Comparison of ENCODE assay signal across 8 cellular contexts in genomic region chr10:5813341-5814109, GRCh38. TPM values are rescaled to one million over a fixed set of nuclear protein-coding genes. Genes with fewer than 3 reads are reported as not detected.
DNase-seq lines count a peak whose midpoint lies in the region; ATAC-seq and TF ChIP-seq lines count a peak whose summit lies in the region.

Gene GDI2, minus strand, starts transcription at chr10:5813434. Its CDS starts 176 bp downstream, at chr10:5813258.

- under 1% methylated on average over 61 of the region's 77 CpGs for WGBS in prostate gland

- H3K4me1 ChIP-seq in prostate gland (replicated peaks), result peaks cover 5% of the 10 kb centered on the region

- peak; percentile 73 for ATAC-seq in GM18505 (IDR thresholded peaks at IDR 0.05; ENCODE audit: unreplicated experiment)
- peak; percentile 86 for ATAC-seq in HG02970 (IDR thresholded peaks at IDR 0.05; ENCODE audit: low FRiP score, unreplicated experiment)
- peak; percentile 98 for ATAC-seq in left ventricle myocardium superior

- peak within 1 kb of the TSS; percentile 74 to 95 for H3K4me3 ChIP-seq in prostate gland

- H3K27ac ChIP-seq in angular gyrus (ENCODE audit: low read depth, low read length), result peak within 1 kb of the TSS; percentile 97
- H3K27ac ChIP-seq in prostate gland, result peak within 1 kb of the TSS; percentile 89 to 96

- intact Hi-C loops in left ventricle myocardium superior (cut with micrococcal nuclease), result no loop called here
- intact Hi-C loops in prostate gland (cut with DNase I), result loop anchor here (1.0 to 10.0 kb wide), 3 partner anchors 77 to 279 kb away; partner anchors contain the start of genes FBH1 and TASOR2

- no peaks in the 10 kb centered on the region for H3K27me3 ChIP-seq in prostate gland (replicated peaks; ENCODE audit: insufficient read depth)

- peak in 1 of 4 experiments; percentile 28 for TF ChIP-seq CTCF in prostate gland (IDR thresholded peaks at IDR 0.05)

- no peaks in the 10 kb centered on the region for H3K36me3 ChIP-seq in prostate gland

- TF ChIP-seq POLR2A in GM18505 (IDR thresholded peaks at IDR 0.05; ENCODE audit: borderline replicate concordance, extremely low read depth, insufficient read depth, insufficient read length) (peak; percentile 97), prostate gland (IDR thresholded peaks at IDR 0.05) (peak; percentile 91)

- H3K9me3 ChIP-seq in prostate gland, result no peaks in the 10 kb centered on the region

- peak; percentile 70 for DNase-seq in NCI-H187 treated with DMSO at 0.1 percent for 48 hours (lab: John Stamatoyannopoulos, UW)
- DNase-seq in T-helper 2 cell, result peak; percentile 89 to 98 (median 95)
- DNase-seq in left ventricle myocardium superior, result peak; percentile 97
- DNase-seq in prostate gland (ENCODE audit: low spot score), result peak; percentile 95
- peak; percentile 97 for DNase-seq in ureter (ENCODE audit: low spot score)

RNA-seq across cellular contexts. Expression of gene GDI2, which starts in this region (rescaled TPM):
- total RNA-seq in left ventricle myocardium superior, result 107 TPM
- total RNA-seq in prostate gland, result 100 to 1,000 TPM; 186 to 218 TPM
- 193 TPM for total RNA-seq in ureter

Comparison
In these comparisons a context has a peak if more than half of its experiments do, and no peak if none do; other contexts are left out.
1. Peak in every context shown above with its lines: DNase-seq, ATAC-seq, H3K4me3 ChIP-seq and H3K27ac ChIP-seq.